ENCODE assay signal across 1 cellular context in genomic region chr5:33410221-33410620, GRCh38.
TF ChIP-seq lines count a peak whose summit lies in the region.

No MANE protein-coding gene starts in this region.

TF ChIP-seq in HepG2, 621 proteins besides CTCF, POLR2A, EP300 and RAD21 (continued from another document):
- TF ChIP-seq, protein P1, sequence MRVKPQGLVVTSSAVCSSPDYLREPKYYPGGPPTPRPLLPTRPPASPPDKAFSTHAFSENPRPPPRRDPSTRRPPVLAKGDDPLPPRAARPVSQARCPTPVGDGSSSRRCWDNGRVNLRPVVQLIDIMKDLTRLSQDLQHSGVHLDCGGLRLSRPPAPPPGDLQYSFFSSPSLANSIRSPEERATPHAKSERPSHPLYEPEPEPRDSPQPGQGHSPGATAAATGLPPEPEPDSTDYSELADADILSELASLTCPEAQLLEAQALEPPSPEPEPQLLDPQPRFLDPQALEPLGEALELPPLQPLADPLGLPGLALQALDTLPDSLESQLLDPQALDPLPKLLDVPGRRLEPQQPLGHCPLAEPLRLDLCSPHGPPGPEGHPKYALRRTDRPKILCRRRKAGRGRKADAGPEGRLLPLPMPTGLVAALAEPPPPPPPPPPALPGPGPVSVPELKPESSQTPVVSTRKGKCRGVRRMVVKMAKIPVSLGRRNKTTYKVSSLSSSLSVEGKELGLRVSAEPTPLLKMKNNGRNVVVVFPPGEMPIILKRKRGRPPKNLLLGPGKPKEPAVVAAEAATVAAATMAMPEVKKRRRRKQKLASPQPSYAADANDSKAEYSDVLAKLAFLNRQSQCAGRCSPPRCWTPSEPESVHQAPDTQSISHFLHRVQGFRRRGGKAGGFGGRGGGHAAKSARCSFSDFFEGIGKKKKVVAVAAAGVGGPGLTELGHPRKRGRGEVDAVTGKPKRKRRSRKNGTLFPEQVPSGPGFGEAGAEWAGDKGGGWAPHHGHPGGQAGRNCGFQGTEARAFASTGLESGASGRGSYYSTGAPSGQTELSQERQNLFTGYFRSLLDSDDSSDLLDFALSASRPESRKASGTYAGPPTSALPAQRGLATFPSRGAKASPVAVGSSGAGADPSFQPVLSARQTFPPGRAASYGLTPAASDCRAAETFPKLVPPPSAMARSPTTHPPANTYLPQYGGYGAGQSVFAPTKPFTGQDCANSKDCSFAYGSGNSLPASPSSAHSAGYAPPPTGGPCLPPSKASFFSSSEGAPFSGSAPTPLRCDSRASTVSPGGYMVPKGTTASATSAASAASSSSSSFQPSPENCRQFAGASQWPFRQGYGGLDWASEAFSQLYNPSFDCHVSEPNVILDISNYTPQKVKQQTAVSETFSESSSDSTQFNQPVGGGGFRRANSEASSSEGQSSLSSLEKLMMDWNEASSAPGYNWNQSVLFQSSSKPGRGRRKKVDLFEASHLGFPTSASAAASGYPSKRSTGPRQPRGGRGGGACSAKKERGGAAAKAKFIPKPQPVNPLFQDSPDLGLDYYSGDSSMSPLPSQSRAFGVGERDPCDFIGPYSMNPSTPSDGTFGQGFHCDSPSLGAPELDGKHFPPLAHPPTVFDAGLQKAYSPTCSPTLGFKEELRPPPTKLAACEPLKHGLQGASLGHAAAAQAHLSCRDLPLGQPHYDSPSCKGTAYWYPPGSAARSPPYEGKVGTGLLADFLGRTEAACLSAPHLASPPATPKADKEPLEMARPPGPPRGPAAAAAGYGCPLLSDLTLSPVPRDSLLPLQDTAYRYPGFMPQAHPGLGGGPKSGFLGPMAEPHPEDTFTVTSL (CRISPR knock-in tag; IDR thresholded peaks at IDR 0.05; ENCODE audit: borderline replicate concordance): peak; percentile 42; the same call in 1 of the 2 replicates
- TF ChIP-seq GZF1 (CRISPR knock-in tag; IDR thresholded peaks at IDR 0.05) (no peak), RXRB (CRISPR knock-in tag; IDR thresholded peaks at IDR 0.05; ENCODE audit: borderline replicate concordance) (peak; percentile 58; the same call in 1 of the 2 replicates), ATRX (CRISPR knock-in tag; IDR thresholded peaks at IDR 0.05; ENCODE audit: borderline replicate concordance) (no peak), HOXA3 (CRISPR knock-in tag; IDR thresholded peaks at IDR 0.05) (no peak), ARNTL (CRISPR knock-in tag; IDR thresholded peaks at IDR 0.05) (no peak), PHF5A (CRISPR knock-in tag; IDR thresholded peaks at IDR 0.05; ENCODE audit: low read depth, unreplicated experiment) (no peak), ZNF674 (CRISPR knock-in tag; IDR thresholded peaks at IDR 0.05; ENCODE audit: low read depth) (no peak), LRRFIP1 (CRISPR knock-in tag; conservative IDR thresholded peaks at IDR 0.05) (no peak), ZNF33B (CRISPR knock-in tag; IDR thresholded peaks at IDR 0.05) (no peak), ASH2L (IDR thresholded peaks at IDR 0.05; ENCODE audit: insufficient read length, low read depth, low read length) (peak; percentile 10), JDP2 (CRISPR knock-in tag; IDR thresholded peaks at IDR 0.05; ENCODE audit: borderline replicate concordance) (no peak), NFIC (IDR thresholded peaks at IDR 0.05; ENCODE audit: low read length) (peak; percentile 58; the same call in 1 of the 2 replicates), TCF7 (IDR thresholded peaks at IDR 0.05; ENCODE audit: low read depth) (peak; percentile 63), NRL (CRISPR knock-in tag; IDR thresholded peaks at IDR 0.05; ENCODE audit: borderline replicate concordance) (no peak), REL (CRISPR knock-in tag; conservative IDR thresholded peaks at IDR 0.05) (no peak), PPARG (CRISPR knock-in tag; conservative IDR thresholded peaks at IDR 0.05) (peak; percentile 89), HNF4G (IDR thresholded peaks at IDR 0.05; ENCODE audit: borderline replicate concordance, low read depth, low read length) (0 out of 2 replicates have a peak, but pooled peaks have one; percentile 26), HNF4G (CRISPR knock-in tag; IDR thresholded peaks at IDR 0.05; ENCODE audit: borderline replicate concordance, low read depth) (no peak), ZNF740 (CRISPR knock-in tag; IDR thresholded peaks at IDR 0.05) (no peak), ZNF124 (CRISPR knock-in tag; IDR thresholded peaks at IDR 0.05) (no peak), CREM (IDR thresholded peaks at IDR 0.05) (0 out of 2 replicates have a peak, but pooled peaks have one; percentile 26), CREM (CRISPR knock-in tag; IDR thresholded peaks at IDR 0.05) (no peak), GATAD1 (CRISPR knock-in tag; IDR thresholded peaks at IDR 0.05) (no peak), NFKB2 (CRISPR knock-in tag; IDR thresholded peaks at IDR 0.05; ENCODE audit: borderline replicate concordance) (no peak), EZH2 (conservative IDR thresholded peaks at IDR 0.05; ENCODE audit: low read depth, low read length) (no peak), NR2F2 (IDR thresholded peaks at IDR 0.05; ENCODE audit: borderline replicate concordance, low read depth) (0 out of 2 replicates have a peak, but pooled peaks have one; percentile 22), ZNF703 (CRISPR knock-in tag; IDR thresholded peaks at IDR 0.05; ENCODE audit: borderline replicate concordance) (no peak), ARID5B (CRISPR knock-in tag; IDR thresholded peaks at IDR 0.05) (peak; percentile 20; the same call in 1 of the 2 replicates), RFXAP (CRISPR knock-in tag; IDR thresholded peaks at IDR 0.05; ENCODE audit: borderline replicate concordance) (no peak)
- TF ChIP-seq, protein P2, sequence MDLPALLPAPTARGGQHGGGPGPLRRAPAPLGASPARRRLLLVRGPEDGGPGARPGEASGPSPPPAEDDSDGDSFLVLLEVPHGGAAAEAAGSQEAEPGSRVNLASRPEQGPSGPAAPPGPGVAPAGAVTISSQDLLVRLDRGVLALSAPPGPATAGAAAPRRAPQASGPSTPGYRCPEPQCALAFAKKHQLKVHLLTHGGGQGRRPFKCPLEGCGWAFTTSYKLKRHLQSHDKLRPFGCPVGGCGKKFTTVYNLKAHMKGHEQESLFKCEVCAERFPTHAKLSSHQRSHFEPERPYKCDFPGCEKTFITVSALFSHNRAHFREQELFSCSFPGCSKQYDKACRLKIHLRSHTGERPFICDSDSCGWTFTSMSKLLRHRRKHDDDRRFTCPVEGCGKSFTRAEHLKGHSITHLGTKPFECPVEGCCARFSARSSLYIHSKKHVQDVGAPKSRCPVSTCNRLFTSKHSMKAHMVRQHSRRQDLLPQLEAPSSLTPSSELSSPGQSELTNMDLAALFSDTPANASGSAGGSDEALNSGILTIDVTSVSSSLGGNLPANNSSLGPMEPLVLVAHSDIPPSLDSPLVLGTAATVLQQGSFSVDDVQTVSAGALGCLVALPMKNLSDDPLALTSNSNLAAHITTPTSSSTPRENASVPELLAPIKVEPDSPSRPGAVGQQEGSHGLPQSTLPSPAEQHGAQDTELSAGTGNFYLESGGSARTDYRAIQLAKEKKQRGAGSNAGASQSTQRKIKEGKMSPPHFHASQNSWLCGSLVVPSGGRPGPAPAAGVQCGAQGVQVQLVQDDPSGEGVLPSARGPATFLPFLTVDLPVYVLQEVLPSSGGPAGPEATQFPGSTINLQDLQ (CRISPR knock-in tag; IDR thresholded peaks at IDR 0.05): no peak
- TF ChIP-seq, protein P3, sequence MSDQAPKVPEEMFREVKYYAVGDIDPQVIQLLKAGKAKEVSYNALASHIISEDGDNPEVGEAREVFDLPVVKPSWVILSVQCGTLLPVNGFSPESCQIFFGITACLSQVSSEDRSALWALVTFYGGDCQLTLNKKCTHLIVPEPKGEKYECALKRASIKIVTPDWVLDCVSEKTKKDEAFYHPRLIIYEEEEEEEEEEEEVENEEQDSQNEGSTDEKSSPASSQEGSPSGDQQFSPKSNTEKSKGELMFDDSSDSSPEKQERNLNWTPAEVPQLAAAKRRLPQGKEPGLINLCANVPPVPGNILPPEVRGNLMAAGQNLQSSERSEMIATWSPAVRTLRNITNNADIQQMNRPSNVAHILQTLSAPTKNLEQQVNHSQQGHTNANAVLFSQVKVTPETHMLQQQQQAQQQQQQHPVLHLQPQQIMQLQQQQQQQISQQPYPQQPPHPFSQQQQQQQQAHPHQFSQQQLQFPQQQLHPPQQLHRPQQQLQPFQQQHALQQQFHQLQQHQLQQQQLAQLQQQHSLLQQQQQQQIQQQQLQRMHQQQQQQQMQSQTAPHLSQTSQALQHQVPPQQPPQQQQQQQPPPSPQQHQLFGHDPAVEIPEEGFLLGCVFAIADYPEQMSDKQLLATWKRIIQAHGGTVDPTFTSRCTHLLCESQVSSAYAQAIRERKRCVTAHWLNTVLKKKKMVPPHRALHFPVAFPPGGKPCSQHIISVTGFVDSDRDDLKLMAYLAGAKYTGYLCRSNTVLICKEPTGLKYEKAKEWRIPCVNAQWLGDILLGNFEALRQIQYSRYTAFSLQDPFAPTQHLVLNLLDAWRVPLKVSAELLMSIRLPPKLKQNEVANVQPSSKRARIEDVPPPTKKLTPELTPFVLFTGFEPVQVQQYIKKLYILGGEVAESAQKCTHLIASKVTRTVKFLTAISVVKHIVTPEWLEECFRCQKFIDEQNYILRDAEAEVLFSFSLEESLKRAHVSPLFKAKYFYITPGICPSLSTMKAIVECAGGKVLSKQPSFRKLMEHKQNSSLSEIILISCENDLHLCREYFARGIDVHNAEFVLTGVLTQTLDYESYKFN (CRISPR knock-in tag; conservative IDR thresholded peaks at IDR 0.05): peak; percentile 54
- TF ChIP-seq, protein P4, sequence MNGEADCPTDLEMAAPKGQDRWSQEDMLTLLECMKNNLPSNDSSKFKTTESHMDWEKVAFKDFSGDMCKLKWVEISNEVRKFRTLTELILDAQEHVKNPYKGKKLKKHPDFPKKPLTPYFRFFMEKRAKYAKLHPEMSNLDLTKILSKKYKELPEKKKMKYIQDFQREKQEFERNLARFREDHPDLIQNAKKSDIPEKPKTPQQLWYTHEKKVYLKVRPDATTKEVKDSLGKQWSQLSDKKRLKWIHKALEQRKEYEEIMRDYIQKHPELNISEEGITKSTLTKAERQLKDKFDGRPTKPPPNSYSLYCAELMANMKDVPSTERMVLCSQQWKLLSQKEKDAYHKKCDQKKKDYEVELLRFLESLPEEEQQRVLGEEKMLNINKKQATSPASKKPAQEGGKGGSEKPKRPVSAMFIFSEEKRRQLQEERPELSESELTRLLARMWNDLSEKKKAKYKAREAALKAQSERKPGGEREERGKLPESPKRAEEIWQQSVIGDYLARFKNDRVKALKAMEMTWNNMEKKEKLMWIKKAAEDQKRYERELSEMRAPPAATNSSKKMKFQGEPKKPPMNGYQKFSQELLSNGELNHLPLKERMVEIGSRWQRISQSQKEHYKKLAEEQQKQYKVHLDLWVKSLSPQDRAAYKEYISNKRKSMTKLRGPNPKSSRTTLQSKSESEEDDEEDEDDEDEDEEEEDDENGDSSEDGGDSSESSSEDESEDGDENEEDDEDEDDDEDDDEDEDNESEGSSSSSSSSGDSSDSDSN (CRISPR knock-in tag; IDR thresholded peaks at IDR 0.05): no peak
